In the genomic region with DNA sequence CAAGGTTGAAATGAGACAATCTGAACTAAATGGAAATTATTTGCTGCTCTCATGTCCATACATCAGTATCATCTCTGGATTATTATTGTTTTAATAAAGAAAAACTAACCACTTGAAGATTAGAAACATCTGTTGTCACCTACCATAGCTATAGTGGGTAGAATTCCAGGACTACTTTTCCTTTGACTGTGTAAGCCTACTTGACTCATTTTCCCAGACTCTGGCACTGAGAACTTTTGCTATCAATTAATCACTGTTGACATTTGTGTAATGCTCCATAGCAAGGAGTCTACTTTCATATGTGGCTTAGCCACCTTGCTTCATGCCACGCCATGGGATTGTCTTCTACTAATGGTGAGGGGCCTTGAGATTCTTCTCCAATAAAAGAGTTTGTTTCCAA, we compare ENCODE assay signal across 17 cellular contexts. TPM values are rescaled to one million over a fixed set of nuclear protein-coding genes. Genes with fewer than 3 reads are reported as not detected.
DNase-seq lines count a peak whose midpoint lies in the region; ATAC-seq, FAIRE-seq and TF ChIP-seq lines count a peak whose summit lies in the region.
"Had no signal": no experiment of that assay in that cellular context is flagged by ENCODE, and none has a peak within 500 bp of the region (broad histone marks: within the 10 kb centered on the region; RNA-seq: fewer than 3 reads in every experiment).

No MANE protein-coding gene starts in this region.

- TF ChIP-seq CTCF in AG10803 (conservative IDR thresholded peaks at IDR 0.05; ENCODE audit: low read length) (no peak), bronchial epithelial cell (IDR thresholded peaks at IDR 0.05; ENCODE audit: insufficient read depth, low read length, severe bottlenecking) (no peak), psoas muscle (IDR thresholded peaks at IDR 0.05) (no peak)

- no peak overlapping the region for H3K27ac ChIP-seq in psoas muscle
- H3K27ac ChIP-seq: coronary artery, esophagus muscularis mucosa, right atrium auricular region had no signal

- H3K4me3 ChIP-seq in AG10803 (ENCODE audit: low read length), result no peak overlapping the region
- H3K4me3 ChIP-seq in bronchial epithelial cell (ENCODE audit: low read depth, low read length), result no peak overlapping the region
- no peak overlapping the region for H3K4me3 ChIP-seq in psoas muscle
- H3K4me3 ChIP-seq: coronary artery, esophagus muscularis mucosa, right atrium auricular region had no signal

- no peaks in the 10 kb centered on the region for H3K4me1 ChIP-seq in psoas muscle
- H3K4me1 ChIP-seq: esophagus muscularis mucosa, right atrium auricular region had no signal

- DNase-seq in AG10803 (ENCODE audit: low read depth) (peak; percentile 83), LHCN-M2 (ENCODE audit: low read depth) (peak; percentile 82), bronchial epithelial cell (ENCODE audit: low read depth) (peak; percentile 83), kidney tubule cell (ENCODE audit: low spot score) (peak; percentile 72), psoas muscle (no peak), left colon (no peak)
- DNase-seq: activated CD8-positive, alpha-beta T cell treated with anti-CD3 and anti-CD28 coated beads, Interleukin-2, amount 10 ng/mL, durations not matched to agents 7 days and 5 days; AML-193; aorta; NCI-H1694; NCI-H446 treated with DMSO at 0.1 percent for 48 hours had no signal

- intact Hi-C loops in psoas muscle (cut with DNase I) (no loop called here), left colon (cut with DNase I, micrococcal nuclease) (no loop called here)

- H3K27me3 ChIP-seq in bronchial epithelial cell (ENCODE audit: control insufficient read depth, insufficient read depth, low read length), result no peaks in the 10 kb centered on the region
- no peaks in the 10 kb centered on the region for H3K27me3 ChIP-seq in psoas muscle (ENCODE audit: insufficient read depth in 3 of 3, low read length in 2 of 3)
- H3K27me3 ChIP-seq: esophagus muscularis mucosa, right atrium auricular region had no signal

- FAIRE-seq in bronchial epithelial cell (lab: Jason Lieb, UNC), result no peak
- FAIRE-seq: GM18507 had no signal

- WGBS in psoas muscle, 3 donors, result 83 to 84% (median 83%) methylated on average over 1 of the region's 1 CpG

- H3K9me3 ChIP-seq in psoas muscle, result no peaks in the 10 kb centered on the region
- H3K9me3 ChIP-seq: esophagus muscularis mucosa, right atrium auricular region had no signal

- H3K36me3 ChIP-seq in bronchial epithelial cell (ENCODE audit: control insufficient read depth, insufficient read depth, low read length), result no peaks in the 10 kb centered on the region
- no peaks in the 10 kb centered on the region for H3K36me3 ChIP-seq in psoas muscle (ENCODE audit: insufficient read depth in 1 of 2, low read depth in 1 of 2)
- H3K36me3 ChIP-seq: esophagus muscularis mucosa, right atrium auricular region had no signal

- ATAC-seq in HG03342 (IDR thresholded peaks at IDR 0.05; ENCODE audit: unreplicated experiment) (no peak), psoas muscle (no peak), GM18873 (IDR thresholded peaks at IDR 0.05; ENCODE audit: low FRiP score, unreplicated experiment) (no peak), left colon (no peak)
- ATAC-seq: activated CD8-positive, alpha-beta T cell treated with anti-CD3 and anti-CD28 coated beads, Interleukin-2, amount 10 ng/mL, durations not matched to agents 7 days and 5 days had no signal

RNA-seq across cellular contexts. Expression of gene ARRDC3, which starts 59.9 kb away (rescaled TPM):
- total RNA-seq in LHCN-M2 (2014; rRNA removed) (45.4 and 45.7 TPM in 2 replicates), bronchial epithelial cell (70.3 and 125 TPM in 2 replicates), psoas muscle (100 to 1,000 TPM in 1 of 4 donors, 10 to 100 TPM in 3; 28.6 to 122 (median 59.2) TPM), left colon (10 to 100 TPM; 14.5 to 33.0 TPM)
- polyA plus RNA-seq in LHCN-M2 (2012), result 7.3 TPM
- polyA plus RNA-seq in psoas muscle, result 100 to 1,000 TPM in 1 of 3 donors, 10 to 100 TPM in 2; 30.9 to 137 (median 63.2) TPM

Comparison
In these comparisons a context has a peak if more than half of its experiments do, and no peak if none do; other contexts are left out.
1. DNase-seq: peak in AG10803 (single experiment), LHCN-M2 (single experiment), bronchial epithelial cell (single experiment) and kidney tubule cell (single experiment); none in psoas muscle (0 of 2) and left colon (0 of 2).